ENCODE assay signal across 1 cellular context in genomic region chr6:132526461-132526860, GRCh38.
TF ChIP-seq lines count a peak whose summit lies in the region.

No MANE protein-coding gene starts in this region.

TF ChIP-seq in H1, 55 proteins besides CTCF, POLR2A, EP300 and RAD21:
- no peak for TF ChIP-seq KDM1A (IDR thresholded peaks at IDR 0.05; ENCODE audit: borderline replicate concordance, low read length)
- no peak for TF ChIP-seq ATF3 (IDR thresholded peaks at IDR 0.05; ENCODE audit: insufficient read depth, low read depth, low read length)
- TF ChIP-seq CBX5 (IDR thresholded peaks at IDR 0.05; ENCODE audit: low read depth, low read length), result no peak
- TF ChIP-seq CEBPB (IDR thresholded peaks at IDR 0.05; ENCODE audit: low read depth, low read length), result no peak
- no peak for TF ChIP-seq CHD2 (IDR thresholded peaks at IDR 0.05; ENCODE audit: low read length)
- no peak for TF ChIP-seq E2F6 (IDR thresholded peaks at IDR 0.05)
- no peak for TF ChIP-seq GTF2F1 (IDR thresholded peaks at IDR 0.05; ENCODE audit: borderline replicate concordance, low read depth, low read length)
- TF ChIP-seq YY1 (IDR thresholded peaks at IDR 0.05; ENCODE audit: low read depth, low read length), result no peak
